In the genomic region with DNA sequence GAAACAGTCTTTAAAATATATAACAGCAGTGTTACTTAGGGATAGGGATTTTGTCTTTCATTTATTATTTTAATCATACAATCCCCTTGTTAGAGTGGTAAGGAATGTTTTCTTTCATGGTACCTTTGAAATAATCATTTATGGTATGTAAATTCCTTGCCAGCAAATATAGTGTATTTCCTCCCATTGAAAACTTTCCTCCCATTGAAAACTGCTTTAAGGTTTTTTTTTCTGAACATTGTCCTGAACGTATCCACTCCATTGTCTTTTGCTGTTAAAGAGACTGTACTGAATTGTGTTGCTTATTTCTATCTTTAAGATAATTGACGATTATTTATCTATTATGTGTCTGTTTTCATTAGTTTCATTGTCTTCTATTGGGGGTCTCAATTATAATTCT, we compare ENCODE assay signal across 27 cellular contexts.
"Had no signal": no experiment of that assay in that cellular context is flagged by ENCODE, and none has a peak within 500 bp of the region (broad histone marks: within the 10 kb centered on the region; RNA-seq: fewer than 3 reads in every experiment).

No MANE protein-coding gene starts in this region.

- H3K27me3 ChIP-seq: brain microvascular endothelial cell, esophagus squamous epithelium, gastroesophageal sphincter had no signal

- H3K4me1 ChIP-seq: esophagus squamous epithelium, gastroesophageal sphincter had no signal

- H3K4me3 Mint-ChIP-seq: activated CD4-positive, alpha-beta memory T cell treated with anti-CD3 and anti-CD28 coated beads for 36 hours; activated CD4-positive, alpha-beta T cell treated with anti-CD3 and anti-CD28 coated beads for 36 hours; activated CD4-positive, alpha-beta T cell treated with anti-CD3 and anti-CD28 coated beads, Interleukin-2, amount 10 ng/mL, durations not matched to agents 24 days and 14 days; activated CD8-positive, alpha-beta memory T cell treated with anti-CD3 and anti-CD28 coated beads, Interleukin-2, amount 10 ng/mL, durations not matched to agents 7 days and 5 days; activated CD8-positive, alpha-beta T cell treated with anti-CD3 and anti-CD28 coated beads, Interleukin-2, amount 10 ng/mL, durations not matched to agents 7 days and 5 days; activated naive CD4-positive, alpha-beta T cell treated with anti-CD3 and anti-CD28 coated beads for 36 hours; activated naive CD8-positive, alpha-beta T cell; activated T-helper 1 cell treated with anti-CD3 and anti-CD28 coated beads, Interleukin-12 subunit alpha, Interleukin-12 subunit beta, Interleukin-2, Interleukin-4 antibody, amounts not matched to agents 30 ng/mL and 10 ng/mL and 1 ng/mL, durations not matched to agents 14 hours and 24 hours and 36 hours; central memory CD8-positive, alpha-beta T cell had no signal

- H3K27ac ChIP-seq: brain microvascular endothelial cell, epithelial cell of prostate, esophagus squamous epithelium, gastroesophageal sphincter had no signal

- H3K27ac Mint-ChIP-seq: activated CD4-positive, alpha-beta memory T cell treated with anti-CD3 and anti-CD28 coated beads for 36 hours; activated CD4-positive, alpha-beta T cell treated with anti-CD3 and anti-CD28 coated beads for 36 hours; activated CD4-positive, alpha-beta T cell treated with anti-CD3 and anti-CD28 coated beads, Interleukin-2, amount 10 ng/mL, durations not matched to agents 24 days and 14 days; activated CD8-positive, alpha-beta memory T cell treated with anti-CD3 and anti-CD28 coated beads, Interleukin-2, amount 10 ng/mL, durations not matched to agents 7 days and 5 days; activated CD8-positive, alpha-beta T cell treated with anti-CD3 and anti-CD28 coated beads, Interleukin-2, amount 10 ng/mL, durations not matched to agents 7 days and 5 days; activated naive CD4-positive, alpha-beta T cell treated with anti-CD3 and anti-CD28 coated beads for 36 hours; activated naive CD8-positive, alpha-beta T cell; activated T-helper 1 cell treated with anti-CD3 and anti-CD28 coated beads, Interleukin-12 subunit alpha, Interleukin-12 subunit beta, Interleukin-2, Interleukin-4 antibody, amounts not matched to agents 30 ng/mL and 10 ng/mL and 1 ng/mL, durations not matched to agents 14 hours and 24 hours and 36 hours; activated T-helper 2 cell treated with anti-CD3 and anti-CD28 coated beads, Interferon-gamma antibody, Interleukin-2, Interleukin-4, amounts not matched to agents 10 μg/mL and 5 μg/mL and 100 μg/mL, durations not matched to agents 14 hours and 24 hours and 36 hours had no signal

- H3K4me3 ChIP-seq: esophagus squamous epithelium, gastroesophageal sphincter had no signal

- ATAC-seq: activated CD4-positive, alpha-beta T cell treated with anti-CD3 and anti-CD28 coated beads for 36 hours; activated CD8-positive, alpha-beta memory T cell treated with anti-CD3 and anti-CD28 coated beads, Interleukin-2, amount 10 ng/mL, durations not matched to agents 7 days and 5 days; activated CD8-positive, alpha-beta T cell treated with anti-CD3 and anti-CD28 coated beads, Interleukin-2, amount 10 ng/mL, durations not matched to agents 7 days and 5 days; gastroesophageal sphincter had no signal

- H3K9me3 Mint-ChIP-seq: activated CD4-positive, alpha-beta memory T cell treated with anti-CD3 and anti-CD28 coated beads for 36 hours; activated CD4-positive, alpha-beta T cell treated with anti-CD3 and anti-CD28 coated beads, Interleukin-2, amount 10 ng/mL, durations not matched to agents 24 days and 14 days; activated naive CD4-positive, alpha-beta T cell treated with anti-CD3 and anti-CD28 coated beads for 36 hours; activated T-helper 1 cell treated with anti-CD3 and anti-CD28 coated beads, Interleukin-12 subunit alpha, Interleukin-12 subunit beta, Interleukin-2, Interleukin-4 antibody, amounts not matched to agents 30 ng/mL and 10 ng/mL and 1 ng/mL, durations not matched to agents 14 hours and 24 hours and 36 hours; activated T-helper 2 cell treated with anti-CD3 and anti-CD28 coated beads, Interferon-gamma antibody, Interleukin-2, Interleukin-4, amounts not matched to agents 10 μg/mL and 5 μg/mL and 100 μg/mL, durations not matched to agents 14 hours and 24 hours and 36 hours; central memory CD8-positive, alpha-beta T cell had no signal

- H3K9me3 ChIP-seq: esophagus squamous epithelium, gastroesophageal sphincter had no signal

- H3K27me3 Mint-ChIP-seq: activated CD4-positive, alpha-beta memory T cell treated with anti-CD3 and anti-CD28 coated beads for 36 hours; activated CD4-positive, alpha-beta T cell treated with anti-CD3 and anti-CD28 coated beads for 36 hours; activated CD4-positive, alpha-beta T cell treated with anti-CD3 and anti-CD28 coated beads, Interleukin-2, amount 10 ng/mL, durations not matched to agents 24 days and 14 days; activated CD8-positive, alpha-beta memory T cell treated with anti-CD3 and anti-CD28 coated beads, Interleukin-2, amount 10 ng/mL, durations not matched to agents 7 days and 5 days; activated naive CD8-positive, alpha-beta T cell; central memory CD8-positive, alpha-beta T cell had no signal

- H3K36me3 ChIP-seq: brain microvascular endothelial cell had no signal

- DNase-seq: activated CD4-positive, alpha-beta memory T cell treated with anti-CD3 and anti-CD28 coated beads for 36 hours; activated CD4-positive, alpha-beta T cell treated with anti-CD3 and anti-CD28 coated beads for 36 hours; activated CD4-positive, alpha-beta T cell treated with anti-CD3 and anti-CD28 coated beads, Interleukin-2, amount 10 ng/mL, durations not matched to agents 24 days and 14 days; activated CD4-positive, CD25-positive, alpha-beta regulatory T cell; activated CD4-positive, CD25-positive, alpha-beta regulatory T cell treated with anti-CD3 and anti-CD28 coated beads, Interleukin-2, amount 50 U/mL, for 72 hours; activated CD8-positive, alpha-beta memory T cell treated with anti-CD3 and anti-CD28 coated beads, Interleukin-2, amount 10 ng/mL, durations not matched to agents 7 days and 5 days; activated CD8-positive, alpha-beta memory T cell treated with anti-CD3 and anti-CD28 coated beads, Interleukin-2, amount 50 U/mL, for 4 hours; activated CD8-positive, alpha-beta T cell treated with anti-CD3 and anti-CD28 coated beads, Interleukin-2, amount 10 ng/mL, durations not matched to agents 7 days and 5 days; activated effector memory CD4-positive, alpha-beta T cell treated with anti-CD3 and anti-CD28 coated beads, Interleukin-2, amount 50 U/mL, for 16 hours; activated naive CD4-positive, alpha-beta T cell treated with anti-CD3 and anti-CD28 coated beads for 36 hours; activated T-cell treated with anti-CD3 and anti-CD28 coated beads, Interleukin-2, amount 50 U/mL, for 1 hour; activated T-cell treated with anti-CD3 and anti-CD28 coated beads, Interleukin-2, amount 50 U/mL, for 48 hours; amniotic stem cell; anterior cingulate cortex; brain microvascular endothelial cell; cortex of kidney; effector CD8-positive, alpha-beta T cell; esophagus squamous epithelium; foreskin melanocyte; T-helper 1 cell; T-helper 2 cell had no signal

- H3K4me1 Mint-ChIP-seq: activated CD4-positive, alpha-beta T cell treated with anti-CD3 and anti-CD28 coated beads for 36 hours; activated CD4-positive, alpha-beta T cell treated with anti-CD3 and anti-CD28 coated beads, Interleukin-2, amount 10 ng/mL, durations not matched to agents 24 days and 14 days had no signal
